Comparison of ENCODE assay signal across 15 cellular contexts in the genomic region with DNA sequence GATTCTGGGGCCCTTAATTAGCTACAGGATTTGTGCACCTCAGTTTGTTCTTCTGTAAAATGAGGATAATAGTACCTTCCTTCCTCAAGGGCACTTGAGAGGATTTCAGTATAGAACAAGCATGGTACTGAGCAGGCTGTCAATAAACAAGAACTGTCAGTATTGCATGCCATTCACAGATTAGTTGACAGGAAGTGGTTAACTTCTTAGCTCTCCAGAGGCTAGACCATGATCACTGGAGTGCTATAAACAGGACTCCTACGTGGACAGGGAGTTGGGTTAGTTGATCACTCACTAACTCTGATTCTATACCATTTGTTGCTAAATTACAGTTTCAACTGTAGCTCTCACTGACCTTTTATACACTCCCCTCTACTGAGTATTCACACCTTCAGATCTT.
DNase-seq lines count a peak whose midpoint lies in the region; ATAC-seq and TF ChIP-seq lines count a peak whose summit lies in the region.
"Had no signal": no experiment of that assay in that cellular context is flagged by ENCODE, and none has a peak within 500 bp of the region (broad histone marks: within the 10 kb centered on the region; RNA-seq: fewer than 3 reads in every experiment).

No MANE protein-coding gene starts in this region.

- H3K4ac ChIP-seq in mesenchymal stem cell (ENCODE audit: low read depth in 1 of 2, low read length in 2 of 2), result no peak overlapping the region

- no peaks in the 10 kb centered on the region for H3K27me3 Mint-ChIP-seq in CD4-positive, alpha-beta T cell
- H3K27me3 Mint-ChIP-seq: activated CD4-positive, alpha-beta T cell treated with anti-CD3 and anti-CD28 coated beads, Interleukin-2, amount 10 ng/mL, durations not matched to agents 7 days and 5 days had no signal

- CTCF ChIA-PET in CD4-positive, alpha-beta T cell (lab: Charles Lee), result no interaction called here

- H3K4me3 ChIP-seq in mesenchymal stem cell (ENCODE audit: insufficient read depth in 1 of 2, low read depth in 1 of 2, low read length in 2 of 2), result no peak overlapping the region
- H3K4me3 ChIP-seq: MG63 had no signal

- H3K27ac Mint-ChIP-seq in CD4-positive, alpha-beta T cell, result no peak overlapping the region
- H3K27ac Mint-ChIP-seq: activated CD4-positive, alpha-beta T cell treated with anti-CD3 and anti-CD28 coated beads, Interleukin-2, amount 10 ng/mL, durations not matched to agents 7 days and 5 days; activated T-helper 1 cell treated with anti-CD3 and anti-CD28 coated beads, Interleukin-12 subunit alpha, Interleukin-12 subunit beta, Interleukin-2, Interleukin-4 antibody, amounts not matched to agents 30 ng/mL and 10 ng/mL and 1 ng/mL, durations not matched to agents 14 hours and 24 hours and 36 hours; H9 had no signal

- H3K4me1 ChIP-seq in foreskin keratinocyte (no peaks in the 10 kb centered on the region), mesenchymal stem cell (ENCODE audit: control insufficient read depth, insufficient read depth, low read depth, low read length) (no peaks in the 10 kb centered on the region)

- H3K4me1 Mint-ChIP-seq in CD4-positive, alpha-beta T cell (ENCODE audit: low read depth), result no peaks in the 10 kb centered on the region
- H3K4me1 Mint-ChIP-seq: activated CD4-positive, alpha-beta T cell treated with anti-CD3 and anti-CD28 coated beads, Interleukin-2, amount 10 ng/mL, durations not matched to agents 7 days and 5 days had no signal

- no peaks in the 10 kb centered on the region for H3K36me3 ChIP-seq in mesenchymal stem cell (ENCODE audit: control insufficient read depth in 1 of 2, insufficient read depth in 2 of 2, low read depth in 1 of 2, low read length in 2 of 2)
- H3K36me3 ChIP-seq: MG63 had no signal

- H3K9me3 ChIP-seq in CD4-positive, alpha-beta T cell (ENCODE audit: control insufficient read depth, low read length), result no peaks in the 10 kb centered on the region
- H3K9me3 ChIP-seq in mesenchymal stem cell (ENCODE audit: control insufficient read depth, low read length), result peaks cover 2% of the 10 kb centered on the region
- H3K9me3 ChIP-seq: MG63 had no signal

- no peak overlapping the region for H2BK120ac ChIP-seq in mesenchymal stem cell (ENCODE audit: low read depth, low read length)

- no peak overlapping the region for H2AFZ ChIP-seq in mesenchymal stem cell (ENCODE audit: low read depth, low read length)

- H2BK12ac ChIP-seq in mesenchymal stem cell (ENCODE audit: low read length in 2 of 2), result no peak overlapping the region

- H2AK5ac ChIP-seq in mesenchymal stem cell (ENCODE audit: low read length, severe bottlenecking), result no peak overlapping the region

- H3K4me2 ChIP-seq in mesenchymal stem cell (ENCODE audit: low read length, poor library complexity, severe bottlenecking), result no peak overlapping the region

- H3K14ac ChIP-seq in mesenchymal stem cell (ENCODE audit: low read length in 2 of 2), result no peak overlapping the region

- POLR2A ChIA-PET in CD4-positive, alpha-beta T cell (lab: Charles Lee), result no interaction called here

- H2BK15ac ChIP-seq in mesenchymal stem cell (ENCODE audit: low read depth, poor library complexity, severe bottlenecking), result no peak overlapping the region

- H3K9me3 Mint-ChIP-seq in CD4-positive, alpha-beta T cell, result no peaks in the 10 kb centered on the region
- H3K9me3 Mint-ChIP-seq: activated CD4-positive, alpha-beta T cell treated with anti-CD3 and anti-CD28 coated beads, Interleukin-2, amount 10 ng/mL, durations not matched to agents 7 days and 5 days; activated T-helper 1 cell treated with anti-CD3 and anti-CD28 coated beads, Interleukin-12 subunit alpha, Interleukin-12 subunit beta, Interleukin-2, Interleukin-4 antibody, amounts not matched to agents 30 ng/mL and 10 ng/mL and 1 ng/mL, durations not matched to agents 14 hours and 24 hours and 36 hours; H9 had no signal

- no peaks in the 10 kb centered on the region for H3K27me3 ChIP-seq in foreskin keratinocyte
- H3K27me3 ChIP-seq in CD4-positive, alpha-beta T cell (ENCODE audit: control insufficient read depth, insufficient read depth, low read length), result no peaks in the 10 kb centered on the region
- H3K27me3 ChIP-seq in mesenchymal stem cell (ENCODE audit: control insufficient read depth in 1 of 2, insufficient read depth in 1 of 2, low read length in 2 of 2), result no peaks in the 10 kb centered on the region
- H3K27me3 ChIP-seq: MG63 had no signal

- H3K36me3 Mint-ChIP-seq in CD4-positive, alpha-beta T cell (ENCODE audit: low read depth), result no peaks in the 10 kb centered on the region

- WGBS in mesenchymal stem cell, result 0% methylated on average over 1 of the region's 1 CpG

- H4K91ac ChIP-seq in mesenchymal stem cell (ENCODE audit: low read length), result no peak overlapping the region

- no peak overlapping the region for H3K9ac ChIP-seq in mesenchymal stem cell (ENCODE audit: low read length)

- DNase-seq in foreskin keratinocyte, result no peak
- DNase-seq in NOMO-1 treated with dmso at 0.1 percent for 144 hours (lab: John Stamatoyannopoulos, UW; ENCODE audit: unreplicated experiment), result no peak
- no peak for DNase-seq in CD4-positive, alpha-beta T cell
- no peak for DNase-seq in mesenchymal stem cell
- DNase-seq: activated CD4-positive, alpha-beta T cell treated with anti-CD3 and anti-CD28 coated beads, Interleukin-2, amount 10 ng/mL, durations not matched to agents 7 days and 5 days; aorta; dermis blood vessel endothelial cell; H9; MG63 had no signal

- H3K4me3 Mint-ChIP-seq in CD4-positive, alpha-beta T cell, result no peak overlapping the region
- H3K4me3 Mint-ChIP-seq: activated CD4-positive, alpha-beta T cell treated with anti-CD3 and anti-CD28 coated beads, Interleukin-2, amount 10 ng/mL, durations not matched to agents 7 days and 5 days; activated T-helper 1 cell treated with anti-CD3 and anti-CD28 coated beads, Interleukin-12 subunit alpha, Interleukin-12 subunit beta, Interleukin-2, Interleukin-4 antibody, amounts not matched to agents 30 ng/mL and 10 ng/mL and 1 ng/mL, durations not matched to agents 14 hours and 24 hours and 36 hours; H9 had no signal

- H4K8ac ChIP-seq in mesenchymal stem cell (ENCODE audit: low read length), result no peak overlapping the region

- intact Hi-C loops in CD4-positive, alpha-beta T cell (cut with DNase I, micrococcal nuclease), result no loop called here

- no peak overlapping the region for H3K18ac ChIP-seq in mesenchymal stem cell (ENCODE audit: low read depth in 1 of 2, low read length in 2 of 2)

- no peak overlapping the region for H3K23ac ChIP-seq in mesenchymal stem cell (ENCODE audit: low read length in 2 of 2)

- no peaks in the 10 kb centered on the region for H3K79me1 ChIP-seq in mesenchymal stem cell (replicated peaks; ENCODE audit: low read length, poor library complexity, severe bottlenecking)

- no peak overlapping the region for H2BK5ac ChIP-seq in mesenchymal stem cell (ENCODE audit: low read depth, low read length, poor library complexity, severe bottlenecking)

- H3K27ac ChIP-seq in foreskin keratinocyte, result no peak overlapping the region
- H3K27ac ChIP-seq in CD4-positive, alpha-beta T cell (ENCODE audit: low read depth, low read length), result no peak overlapping the region
- no peak overlapping the region for H3K27ac ChIP-seq in mesenchymal stem cell (ENCODE audit: low read length, poor library complexity, severe bottlenecking)
- H3K27ac ChIP-seq: C4-2B had no signal

- TF ChIP-seq CTCF in foreskin keratinocyte (conservative IDR thresholded peaks at IDR 0.05), result no peak
- no peak for TF ChIP-seq CTCF in CD4-positive, alpha-beta T cell (IDR thresholded peaks at IDR 0.05)

- ATAC-seq in GM18517 (IDR thresholded peaks at IDR 0.05; ENCODE audit: unreplicated experiment), result peak; percentile 59
- peak; percentile 89 for ATAC-seq in GM21737 (IDR thresholded peaks at IDR 0.05; ENCODE audit: unreplicated experiment)
- peak; percentile 74 for ATAC-seq in HG03469 (IDR thresholded peaks at IDR 0.05; ENCODE audit: unreplicated experiment)
- ATAC-seq in foreskin keratinocyte, result peak; percentile 32
- no peak for ATAC-seq in CD4-positive, alpha-beta T cell (ENCODE audit: poor library complexity)
- ATAC-seq in HG02973 (IDR thresholded peaks at IDR 0.05; ENCODE audit: unreplicated experiment), result no peak

Comparison
In these comparisons a context has a peak if more than half of its experiments do, and no peak if none do; other contexts are left out.
1. ATAC-seq: peak in GM18517 (single experiment), GM21737 (single experiment), HG03469 (single experiment) and foreskin keratinocyte (single experiment); none in CD4-positive, alpha-beta T cell (single experiment) and HG02973 (single experiment).